Comparison of ENCODE assay signal across 16 cellular contexts in the genomic region with DNA sequence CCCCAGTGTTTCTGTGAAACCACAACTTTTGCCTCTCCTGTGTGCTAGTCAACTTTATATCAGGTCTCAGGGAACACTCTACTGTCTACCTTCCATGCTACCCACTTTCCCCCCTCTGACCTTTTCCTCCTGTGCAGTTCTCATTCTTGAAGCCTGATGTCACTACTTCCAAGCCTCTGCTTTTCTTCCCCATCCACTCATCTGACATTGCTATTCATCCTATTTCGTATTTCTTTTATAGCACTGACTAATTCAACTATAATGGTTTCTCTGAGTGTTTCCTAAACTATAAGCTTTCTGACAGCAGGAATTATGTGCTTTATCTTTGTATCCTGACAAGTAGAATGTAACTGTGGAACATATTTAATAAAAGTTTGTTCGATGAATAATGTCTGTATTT. TPM values are rescaled to one million over a fixed set of nuclear protein-coding genes. Genes with fewer than 3 reads are reported as not detected.
DNase-seq lines count a peak whose midpoint lies in the region; ATAC-seq and TF ChIP-seq lines count a peak whose summit lies in the region.
"Had no signal": no experiment of that assay in that cellular context is flagged by ENCODE, and none has a peak within 500 bp of the region (broad histone marks: within the 10 kb centered on the region; RNA-seq: fewer than 3 reads in every experiment).

No MANE protein-coding gene starts in this region.

- no peak for TF ChIP-seq POLR2A in body of pancreas (IDR thresholded peaks at IDR 0.05)

- H3K36me3 Mint-ChIP-seq in CD4-positive, alpha-beta T cell (ENCODE audit: low read depth), result peaks cover 28% of the 10 kb centered on the region

- POLR2A ChIA-PET in CD4-positive, alpha-beta T cell (lab: Charles Lee), result interaction anchor here (1.0 to 1.9 kb wide), 2 partner anchors 20 to 193 kb away, joined by 4 to 5 read pairs; a partner anchor contains a TSS

- DNase-seq in CD4-positive, alpha-beta T cell, result no peak
- DNase-seq in HT1080 (ENCODE audit: low read depth) (peak; percentile 30), choroid plexus epithelial cell (ENCODE audit: low read depth) (peak; percentile 56), kidney epithelial cell (ENCODE audit: low read depth) (peak; percentile 31), body of pancreas (no peak), posterior cingulate gyrus (no peak), SW 1271 (lab: John Stamatoyannopoulos, UW) (no peak), AML-193 (lab: John Stamatoyannopoulos, UW) (no peak)
- DNase-seq: cortex of kidney, head of caudate nucleus, MV-4-11, NCI-H524, right lobe of liver, SHP77 treated with DMSO at 0.1 percent for 48 hours had no signal

- no peaks in the 10 kb centered on the region for H3K27me3 ChIP-seq in CD4-positive, alpha-beta T cell (ENCODE audit: control insufficient read depth, insufficient read depth, low read length)
- H3K27me3 ChIP-seq in kidney epithelial cell (ENCODE audit: control insufficient read depth, insufficient read depth, low read length) (no peaks in the 10 kb centered on the region), body of pancreas (no peaks in the 10 kb centered on the region)
- H3K27me3 ChIP-seq: right lobe of liver had no signal

- H3K4me3 ChIP-seq in choroid plexus epithelial cell (ENCODE audit: low read depth, low read length), result no peak overlapping the region
- no peak overlapping the region for H3K4me3 ChIP-seq in kidney epithelial cell (ENCODE audit: low read depth, low read length)
- no peak overlapping the region for H3K4me3 ChIP-seq in body of pancreas
- H3K4me3 ChIP-seq: right lobe of liver had no signal

- no peak overlapping the region for H3K4me3 Mint-ChIP-seq in CD4-positive, alpha-beta T cell
- H3K4me3 Mint-ChIP-seq: activated T-helper 17 cell treated with anti-CD3 and anti-CD28 coated beads, Interleukin-2, amount 50 U/mL, for 72 hours; WTC11 had no signal

- no peak overlapping the region for H3K27ac Mint-ChIP-seq in CD4-positive, alpha-beta T cell
- H3K27ac Mint-ChIP-seq: activated T-helper 17 cell treated with anti-CD3 and anti-CD28 coated beads, Interleukin-2, amount 50 U/mL, for 72 hours; WTC11 had no signal

- intact Hi-C loops in CD4-positive, alpha-beta T cell (cut with DNase I, micrococcal nuclease), result loop anchor here in 1 of 2 experiments (5.0 kb wide), 1 partner anchor 194 kb away; a partner anchor contains a TSS
- intact Hi-C loops in body of pancreas (cut with DNase I) (no loop called here), posterior cingulate gyrus (cut with DNase I) (no loop called here)

- peaks cover 12% of the 10 kb centered on the region for H3K4me1 Mint-ChIP-seq in CD4-positive, alpha-beta T cell (ENCODE audit: low read depth)
- H3K4me1 Mint-ChIP-seq: WTC11 had no signal

- no peaks in the 10 kb centered on the region for H3K27me3 Mint-ChIP-seq in CD4-positive, alpha-beta T cell
- H3K27me3 Mint-ChIP-seq: activated T-helper 17 cell treated with anti-CD3 and anti-CD28 coated beads, Interleukin-2, amount 50 U/mL, for 72 hours had no signal

- peak; percentile 69 for ATAC-seq in CD4-positive, alpha-beta T cell (ENCODE audit: poor library complexity)
- no peak for ATAC-seq in body of pancreas
- ATAC-seq: activated T-helper 17 cell treated with anti-CD3 and anti-CD28 coated beads, Interleukin-2, amount 50 U/mL, for 72 hours; WTC11 had no signal

- peaks cover 17% of the 10 kb centered on the region for H3K9me3 ChIP-seq in CD4-positive, alpha-beta T cell (ENCODE audit: control insufficient read depth, low read length)
- no peaks in the 10 kb centered on the region for H3K9me3 ChIP-seq in body of pancreas
- H3K9me3 ChIP-seq: right lobe of liver had no signal

- WGBS in body of pancreas, 2 donors, result 76 to 78% methylated on average over 2 of the region's 2 CpGs

- TF ChIP-seq CTCF in CD4-positive, alpha-beta T cell (IDR thresholded peaks at IDR 0.05), result no peak
- TF ChIP-seq CTCF in choroid plexus epithelial cell (conservative IDR thresholded peaks at IDR 0.05; ENCODE audit: low read depth, low read length), result peak; percentile 34
- TF ChIP-seq CTCF in kidney epithelial cell (IDR thresholded peaks at IDR 0.05; ENCODE audit: insufficient read depth, low read length, poor library complexity, severe bottlenecking), result peak; percentile 38
- TF ChIP-seq CTCF in body of pancreas (IDR thresholded peaks at IDR 0.05), result no peak

- CTCF ChIA-PET in CD4-positive, alpha-beta T cell (lab: Charles Lee), result interaction anchor here (1.6 kb wide), 1 partner anchor 13 kb away, joined by 4 read pairs; no protein-coding TSS in a partner anchor

- no peak overlapping the region for H3K27ac ChIP-seq in CD4-positive, alpha-beta T cell (ENCODE audit: low read depth, low read length)
- H3K27ac ChIP-seq in body of pancreas, result no peak overlapping the region
- H3K27ac ChIP-seq: right lobe of liver had no signal

- no peaks in the 10 kb centered on the region for H3K4me1 ChIP-seq in body of pancreas
- H3K4me1 ChIP-seq: right lobe of liver had no signal

- H3K36me3 ChIP-seq in kidney epithelial cell (ENCODE audit: control insufficient read depth, insufficient read depth, low read length), result peaks cover 1% of the 10 kb centered on the region
- no peaks in the 10 kb centered on the region for H3K36me3 ChIP-seq in body of pancreas (replicated peaks in 1 of 2; ENCODE audit: insufficient read depth in 1 of 2, low read depth in 2 of 2)
- H3K36me3 ChIP-seq: right lobe of liver had no signal

- peaks cover 7% of the 10 kb centered on the region for H3K9me3 Mint-ChIP-seq in CD4-positive, alpha-beta T cell

RNA-seq across cellular contexts. Expression of a gene that starts 18.2 kb away (rescaled TPM):
- 10 to 100 TPM; 31.3 to 35.4 TPM for total RNA-seq in CD4-positive, alpha-beta T cell
- total RNA-seq in HT1080 (2014; rRNA removed; shearing (Covaris generic)), result 28.5 and 40.1 TPM in 2 replicates
- 57.3 and 66.0 TPM in 2 replicates for polyA plus RNA-seq in HT1080 (2015; cell fraction: cytosol; rRNA removed)
- 37.0 and 44.5 TPM in 2 replicates for polyA plus RNA-seq in HT1080 (2015; cell fraction: nucleus; rRNA removed)
- total RNA-seq in kidney epithelial cell, result 34.5 and 36.5 TPM in 2 replicates
- 10 to 100 TPM in 1 of 2 donors, 1 to 10 TPM in 1; 2.6 to 29.6 TPM for total RNA-seq in body of pancreas

Comparison
In these comparisons a context has a peak if more than half of its experiments do, and no peak if none do; other contexts are left out.
1. DNase-seq: peak in HT1080 (single experiment), choroid plexus epithelial cell (single experiment) and kidney epithelial cell (single experiment); none in CD4-positive, alpha-beta T cell (0 of 10), body of pancreas (0 of 4), posterior cingulate gyrus (0 of 10), SW 1271 (0 of 2) and AML-193 (0 of 2).
2. CTCF ChIP-seq: peak in choroid plexus epithelial cell (single experiment) and kidney epithelial cell (single experiment); none in CD4-positive, alpha-beta T cell (single experiment) and body of pancreas (0 of 7).